1 cellular context compared by ENCODE assay signal in genomic region chr7:130492519-130493274, GRCh38.
TF ChIP-seq lines count a peak whose summit lies in the region.

No MANE protein-coding gene starts in this region.

TF ChIP-seq in WTC11, 78 proteins besides CTCF, POLR2A, EP300 and RAD21 (continued from another document):
- TF ChIP-seq ARID4B (CRISPR knock-in tag; IDR thresholded peaks at IDR 0.05; ENCODE audit: borderline replicate concordance) (no peak), ZBTB43 (CRISPR knock-in tag; IDR thresholded peaks at IDR 0.05) (no peak), TCF7 (CRISPR knock-in tag; IDR thresholded peaks at IDR 0.05; ENCODE audit: low read depth) (no peak), ZNF532 (CRISPR knock-in tag; IDR thresholded peaks at IDR 0.05; ENCODE audit: borderline replicate concordance) (no peak), RORB (CRISPR knock-in tag; IDR thresholded peaks at IDR 0.05) (no peak), TEAD4 (CRISPR knock-in tag; IDR thresholded peaks at IDR 0.05) (no peak), FOXP4 (CRISPR knock-in tag; IDR thresholded peaks at IDR 0.05) (no peak)
